In the genomic region with DNA sequence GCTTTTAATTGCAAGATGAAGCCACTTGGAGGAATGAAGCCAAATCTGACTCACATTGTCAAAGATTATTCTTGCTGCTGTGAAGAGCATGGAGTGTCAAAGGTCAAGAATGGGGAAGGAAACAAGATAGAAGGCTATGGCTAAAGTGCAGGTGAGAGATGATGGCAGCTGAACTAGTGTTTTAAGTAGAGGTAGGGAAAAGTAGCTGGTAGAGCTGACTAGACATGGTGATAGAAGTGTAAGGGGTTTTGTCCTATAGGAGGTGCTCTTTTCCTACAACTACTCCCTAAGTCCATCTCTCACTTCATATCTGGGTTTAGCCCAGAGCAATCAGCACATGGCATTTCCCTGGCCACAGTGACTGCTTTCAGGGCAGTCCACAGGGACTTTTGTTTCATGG, we compare ENCODE assay signal across 3 cellular contexts.
TF ChIP-seq lines count a peak whose summit lies in the region.

No MANE protein-coding gene starts in this region.

TF ChIP-seq in HEK293, 187 proteins besides CTCF, POLR2A, EP300 and RAD21:
- TF ChIP-seq ZNF366 (tag by site-specific recombination; conservative IDR thresholded peaks at IDR 0.05): peak; percentile 7; the same call in 1 of the 2 replicates
- TF ChIP-seq, protein P1, sequence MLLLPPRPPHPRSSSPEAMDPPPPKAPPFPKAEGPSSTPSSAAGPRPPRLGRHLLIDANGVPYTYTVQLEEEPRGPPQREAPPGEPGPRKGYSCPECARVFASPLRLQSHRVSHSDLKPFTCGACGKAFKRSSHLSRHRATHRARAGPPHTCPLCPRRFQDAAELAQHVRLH (tag by site-specific recombination; IDR thresholded peaks at IDR 0.05): peak; percentile 56; the same call in 1 of the 2 replicates
- no peak for TF ChIP-seq ZNF501 (tag by site-specific recombination; IDR thresholded peaks at IDR 0.05)
TF ChIP-seq in HEK293: peak in this region for 2.

TF ChIP-seq in WTC11, 78 proteins besides CTCF, POLR2A, EP300 and RAD21:
- no peak for TF ChIP-seq ZNF416 (CRISPR knock-in tag; IDR thresholded peaks at IDR 0.05)
- TF ChIP-seq, protein P2, sequence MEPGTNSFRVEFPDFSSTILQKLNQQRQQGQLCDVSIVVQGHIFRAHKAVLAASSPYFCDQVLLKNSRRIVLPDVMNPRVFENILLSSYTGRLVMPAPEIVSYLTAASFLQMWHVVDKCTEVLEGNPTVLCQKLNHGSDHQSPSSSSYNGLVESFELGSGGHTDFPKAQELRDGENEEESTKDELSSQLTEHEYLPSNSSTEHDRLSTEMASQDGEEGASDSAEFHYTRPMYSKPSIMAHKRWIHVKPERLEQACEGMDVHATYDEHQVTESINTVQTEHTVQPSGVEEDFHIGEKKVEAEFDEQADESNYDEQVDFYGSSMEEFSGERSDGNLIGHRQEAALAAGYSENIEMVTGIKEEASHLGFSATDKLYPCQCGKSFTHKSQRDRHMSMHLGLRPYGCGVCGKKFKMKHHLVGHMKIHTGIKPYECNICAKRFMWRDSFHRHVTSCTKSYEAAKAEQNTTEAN (CRISPR knock-in tag; IDR thresholded peaks at IDR 0.05): no peak
- TF ChIP-seq, protein P3, sequence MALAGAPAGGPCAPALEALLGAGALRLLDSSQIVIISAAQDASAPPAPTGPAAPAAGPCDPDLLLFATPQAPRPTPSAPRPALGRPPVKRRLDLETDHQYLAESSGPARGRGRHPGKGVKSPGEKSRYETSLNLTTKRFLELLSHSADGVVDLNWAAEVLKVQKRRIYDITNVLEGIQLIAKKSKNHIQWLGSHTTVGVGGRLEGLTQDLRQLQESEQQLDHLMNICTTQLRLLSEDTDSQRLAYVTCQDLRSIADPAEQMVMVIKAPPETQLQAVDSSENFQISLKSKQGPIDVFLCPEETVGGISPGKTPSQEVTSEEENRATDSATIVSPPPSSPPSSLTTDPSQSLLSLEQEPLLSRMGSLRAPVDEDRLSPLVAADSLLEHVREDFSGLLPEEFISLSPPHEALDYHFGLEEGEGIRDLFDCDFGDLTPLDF (CRISPR knock-in tag; IDR thresholded peaks at IDR 0.05): no peak
- TF ChIP-seq, protein P4, sequence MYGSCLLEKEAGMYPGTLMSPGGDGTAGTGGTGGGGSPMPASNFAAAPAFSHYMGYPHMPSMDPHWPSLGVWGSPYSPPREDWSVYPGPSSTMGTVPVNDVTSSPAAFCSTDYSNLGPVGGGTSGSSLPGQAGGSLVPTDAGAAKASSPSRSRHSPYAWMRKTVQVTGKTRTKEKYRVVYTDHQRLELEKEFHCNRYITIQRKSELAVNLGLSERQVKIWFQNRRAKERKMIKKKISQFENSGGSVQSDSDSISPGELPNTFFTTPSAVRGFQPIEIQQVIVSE (CRISPR knock-in tag; IDR thresholded peaks at IDR 0.05; ENCODE audit: borderline replicate concordance): no peak

TF ChIP-seq in HepG2, 621 proteins besides CTCF, POLR2A, EP300 and RAD21:
- TF ChIP-seq SATB2 (CRISPR knock-in tag; IDR thresholded peaks at IDR 0.05) (no peak), ZMYM3 (CRISPR knock-in tag; IDR thresholded peaks at IDR 0.05) (no peak), ZNF761 (CRISPR knock-in tag; conservative IDR thresholded peaks at IDR 0.05) (no peak), ATRX (CRISPR knock-in tag; IDR thresholded peaks at IDR 0.05; ENCODE audit: borderline replicate concordance) (no peak), CCAR2 (optimal IDR thresholded peaks at IDR 0.05; ENCODE audit: low read depth, low read length) (no peak), ZNF430 (CRISPR knock-in tag; IDR thresholded peaks at IDR 0.05) (no peak), TAF1 (CRISPR knock-in tag; IDR thresholded peaks at IDR 0.05) (no peak)
- TF ChIP-seq, protein P5, sequence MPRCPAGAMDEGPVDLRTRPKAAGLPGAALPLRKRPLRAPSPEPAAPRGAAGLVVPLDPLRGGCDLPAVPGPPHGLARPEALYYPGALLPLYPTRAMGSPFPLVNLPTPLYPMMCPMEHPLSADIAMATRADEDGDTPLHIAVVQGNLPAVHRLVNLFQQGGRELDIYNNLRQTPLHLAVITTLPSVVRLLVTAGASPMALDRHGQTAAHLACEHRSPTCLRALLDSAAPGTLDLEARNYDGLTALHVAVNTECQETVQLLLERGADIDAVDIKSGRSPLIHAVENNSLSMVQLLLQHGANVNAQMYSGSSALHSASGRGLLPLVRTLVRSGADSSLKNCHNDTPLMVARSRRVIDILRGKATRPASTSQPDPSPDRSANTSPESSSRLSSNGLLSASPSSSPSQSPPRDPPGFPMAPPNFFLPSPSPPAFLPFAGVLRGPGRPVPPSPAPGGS (CRISPR knock-in tag; IDR thresholded peaks at IDR 0.05): no peak
- TF ChIP-seq, protein P6, sequence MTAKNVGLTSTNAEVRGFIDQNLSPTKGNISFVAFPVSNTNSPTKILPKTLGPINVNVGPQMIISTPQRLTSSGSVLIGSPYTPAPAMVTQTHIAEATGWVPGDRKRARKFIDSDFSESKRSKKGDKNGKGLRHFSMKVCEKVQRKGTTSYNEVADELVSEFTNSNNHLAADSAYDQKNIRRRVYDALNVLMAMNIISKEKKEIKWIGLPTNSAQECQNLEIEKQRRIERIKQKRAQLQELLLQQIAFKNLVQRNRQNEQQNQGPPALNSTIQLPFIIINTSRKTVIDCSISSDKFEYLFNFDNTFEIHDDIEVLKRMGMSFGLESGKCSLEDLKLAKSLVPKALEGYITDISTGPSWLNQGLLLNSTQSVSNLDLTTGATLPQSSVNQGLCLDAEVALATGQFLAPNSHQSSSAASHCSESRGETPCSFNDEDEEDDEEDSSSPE (CRISPR knock-in tag; IDR thresholded peaks at IDR 0.05): no peak
- TF ChIP-seq, protein P7, sequence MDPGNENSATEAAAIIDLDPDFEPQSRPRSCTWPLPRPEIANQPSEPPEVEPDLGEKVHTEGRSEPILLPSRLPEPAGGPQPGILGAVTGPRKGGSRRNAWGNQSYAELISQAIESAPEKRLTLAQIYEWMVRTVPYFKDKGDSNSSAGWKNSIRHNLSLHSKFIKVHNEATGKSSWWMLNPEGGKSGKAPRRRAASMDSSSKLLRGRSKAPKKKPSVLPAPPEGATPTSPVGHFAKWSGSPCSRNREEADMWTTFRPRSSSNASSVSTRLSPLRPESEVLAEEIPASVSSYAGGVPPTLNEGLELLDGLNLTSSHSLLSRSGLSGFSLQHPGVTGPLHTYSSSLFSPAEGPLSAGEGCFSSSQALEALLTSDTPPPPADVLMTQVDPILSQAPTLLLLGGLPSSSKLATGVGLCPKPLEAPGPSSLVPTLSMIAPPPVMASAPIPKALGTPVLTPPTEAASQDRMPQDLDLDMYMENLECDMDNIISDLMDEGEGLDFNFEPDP (CRISPR knock-in tag; conservative IDR thresholded peaks at IDR 0.05): no peak
- TF ChIP-seq, protein P8, sequence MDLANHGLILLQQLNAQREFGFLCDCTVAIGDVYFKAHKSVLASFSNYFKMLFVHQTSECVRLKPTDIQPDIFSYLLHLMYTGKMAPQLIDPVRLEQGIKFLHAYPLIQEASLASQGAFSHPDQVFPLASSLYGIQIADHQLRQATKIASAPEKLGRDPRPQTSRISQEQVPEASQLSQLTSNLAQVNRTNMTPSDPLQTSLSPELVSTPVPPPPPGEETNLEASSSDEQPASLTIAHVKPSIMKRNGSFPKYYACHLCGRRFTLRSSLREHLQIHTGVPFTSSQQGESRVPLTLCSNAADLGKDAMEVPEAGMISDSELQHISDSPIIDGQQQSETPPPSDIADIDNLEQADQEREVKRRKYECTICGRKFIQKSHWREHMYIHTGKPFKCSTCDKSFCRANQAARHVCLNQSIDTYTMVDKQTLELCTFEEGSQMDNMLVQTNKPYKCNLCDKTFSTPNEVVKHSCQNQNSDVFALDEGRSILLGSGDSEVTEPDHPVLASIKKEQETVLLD (CRISPR knock-in tag; IDR thresholded peaks at IDR 0.05; ENCODE audit: low read depth): no peak
